Comparison of ENCODE assay signal across 1 cellular context in genomic region chr9:130201974-130202373, GRCh38.
TF ChIP-seq lines count a peak whose summit lies in the region.

No MANE protein-coding gene starts in this region.

TF ChIP-seq in GM23338, 12 proteins besides CTCF, POLR2A, EP300 and RAD21:
- TF ChIP-seq ETS1 (IDR thresholded peaks at IDR 0.05) (no peak), JUNB (IDR thresholded peaks at IDR 0.05; ENCODE audit: unreplicated experiment) (no peak), ZNF462 (CRISPR knock-in tag; IDR thresholded peaks at IDR 0.05) (no peak), ZNF331 (CRISPR knock-in tag; IDR thresholded peaks at IDR 0.05; ENCODE audit: low read depth) (no peak), NANOG (IDR thresholded peaks at IDR 0.05; ENCODE audit: borderline replicate concordance) (no peak), EZH2phosphoT487 (IDR thresholded peaks at IDR 0.05; ENCODE audit: unreplicated experiment) (no peak), CREB1 (CRISPR knock-in tag; IDR thresholded peaks at IDR 0.05; ENCODE audit: low read depth) (no peak), STAT1 (IDR thresholded peaks at IDR 0.05; ENCODE audit: unreplicated experiment) (no peak), REST (IDR thresholded peaks at IDR 0.05; ENCODE audit: unreplicated experiment) (no peak), EZH2 (IDR thresholded peaks at IDR 0.05; ENCODE audit: low read depth, unreplicated experiment) (no peak), ZNF114 (CRISPR knock-in tag; IDR thresholded peaks at IDR 0.05) (no peak), POLR2AphosphoS5 (IDR thresholded peaks at IDR 0.05; ENCODE audit: low read depth) (no peak)
